In genomic region chr7:148084138-148084537, GRCh38 we compare ENCODE assay signal across 1 cellular context.
TF ChIP-seq lines count a peak whose summit lies in the region.

No MANE protein-coding gene starts in this region.

TF ChIP-seq in GM23338, 12 proteins besides CTCF, POLR2A, EP300 and RAD21 (continued from another document):
- TF ChIP-seq REST (IDR thresholded peaks at IDR 0.05; ENCODE audit: unreplicated experiment) (no peak), ZNF331 (CRISPR knock-in tag; IDR thresholded peaks at IDR 0.05; ENCODE audit: low read depth) (no peak), STAT1 (IDR thresholded peaks at IDR 0.05; ENCODE audit: unreplicated experiment) (no peak), POLR2AphosphoS5 (IDR thresholded peaks at IDR 0.05; ENCODE audit: low read depth) (no peak), EZH2phosphoT487 (IDR thresholded peaks at IDR 0.05; ENCODE audit: unreplicated experiment) (no peak), CREB1 (CRISPR knock-in tag; IDR thresholded peaks at IDR 0.05; ENCODE audit: low read depth) (no peak), JUNB (IDR thresholded peaks at IDR 0.05; ENCODE audit: unreplicated experiment) (no peak)
